Comparison of ENCODE assay signal across 12 cellular contexts in genomic region chr12:89073027-89073398, GRCh38.
DNase-seq lines count a peak whose midpoint lies in the region; ATAC-seq and TF ChIP-seq lines count a peak whose summit lies in the region.
"Had no signal": no experiment of that assay in that cellular context is flagged by ENCODE, and none has a peak within 500 bp of the region (broad histone marks: within the 10 kb centered on the region; RNA-seq: fewer than 3 reads in every experiment).

No MANE protein-coding gene starts in this region.

- no peaks in the 10 kb centered on the region for H3K36me3 ChIP-seq in iPS-20b (ENCODE audit: insufficient read depth, low read depth, low read length)
- no peaks in the 10 kb centered on the region for H3K36me3 ChIP-seq in testis (ENCODE audit: low read depth, missing control alignments)

- TF ChIP-seq POLR2A in testis (IDR thresholded peaks at IDR 0.05): no peak

- no peak for TF ChIP-seq CTCF in testis (IDR thresholded peaks at IDR 0.05)

- H3K27me3 ChIP-seq in iPS-20b (ENCODE audit: insufficient read depth, low read length): no peaks in the 10 kb centered on the region
- no peaks in the 10 kb centered on the region for H3K27me3 ChIP-seq in testis

- ATAC-seq in SK-N-SH treated with all-trans-retinoic acid at 6 μM for 48 hours (peak; percentile 69), HG03460 (IDR thresholded peaks at IDR 0.05; ENCODE audit: unreplicated experiment) (no peak)

- H3K4me3 ChIP-seq in iPS-20b (ENCODE audit: low read length): no peak overlapping the region; the same call in 1 of the 2 replicates
- no peak overlapping the region for H3K4me3 ChIP-seq in testis

- H3K27ac ChIP-seq in iPS-20b (ENCODE audit: low read length): peak overlapping the region; percentile 28
- H3K27ac ChIP-seq in testis: no peak overlapping the region

- intact Hi-C loops in testis (cut with DNase I; ENCODE audit: low total_unique reads): no loop called here

- no peaks in the 10 kb centered on the region for H3K9me3 ChIP-seq in iPS-20b (ENCODE audit: insufficient read depth, low read depth, low read length)
- H3K9me3 ChIP-seq in testis: no peaks in the 10 kb centered on the region

- peak; percentile 43 for DNase-seq in AG08396 (ENCODE audit: low spot score)
- peak; percentile 28 for DNase-seq in H4 (ENCODE audit: low spot score)
- no peak for DNase-seq in testis
- no peak for DNase-seq in stimulated activated CD4-positive, alpha-beta T cell treated with anti-CD3 and anti-CD28 coated beads, Interleukin-4, amount 100 ng/mL, for 1 hour
- DNase-seq in NCI-H2227 treated with DMSO at 0.1 percent for 48 hours (lab: John Stamatoyannopoulos, UW): no peak
- DNase-seq: activated T-cell treated with anti-CD3 and anti-CD28 coated beads, Interleukin-2, amount 50 U/mL, for 1 hour; effector memory CD4-positive, alpha-beta T cell; NCI-H1105 treated with DMSO at 0.1 percent for 48 hours; SW 1271 had no signal

- H3K4me1 ChIP-seq in iPS-20b (ENCODE audit: insufficient read depth, low read length) (peaks cover 13% of the 10 kb centered on the region; the same call in 1 of the 2 replicates), testis (no peaks in the 10 kb centered on the region)

- WGBS in testis, 2 donors: 73 to 77% methylated on average over 1 of the region's 1 CpG

- 0 out of 2 replicates have a peak overlapping the region, but pooled peaks have one; percentile 41 for H3K9ac ChIP-seq in iPS-20b (ENCODE audit: low read depth, low read length)

TF ChIP-seq in SK-N-SH treated with all-trans-retinoic acid at 6 μM for 48 hours, 23 proteins besides CTCF, POLR2A, EP300 and RAD21:
- TF ChIP-seq BACH2 (CRISPR knock-in tag; IDR thresholded peaks at IDR 0.05; ENCODE audit: borderline replicate concordance) (no peak), TOX (CRISPR knock-in tag; IDR thresholded peaks at IDR 0.05; ENCODE audit: borderline replicate concordance) (no peak; the same call in 1 of the 2 replicates), CREB5 (CRISPR knock-in tag; IDR thresholded peaks at IDR 0.05; ENCODE audit: low read depth) (no peak), TSHZ2 (CRISPR knock-in tag; IDR thresholded peaks at IDR 0.05) (no peak), ZNF8 (CRISPR knock-in tag; IDR thresholded peaks at IDR 0.05) (no peak), OSR1 (CRISPR knock-in tag; IDR thresholded peaks at IDR 0.05) (no peak), RARB (CRISPR knock-in tag; IDR thresholded peaks at IDR 0.05) (no peak), ESRRG (CRISPR knock-in tag; IDR thresholded peaks at IDR 0.05) (no peak)
TF ChIP-seq in SK-N-SH treated with all-trans-retinoic acid at 6 μM for 48 hours: peak in this region for 0.

Comparison
In these comparisons a context has a peak if more than half of its experiments do, and no peak if none do; other contexts are left out.
1. DNase-seq: peak in AG08396 (single experiment) and H4 (single experiment); none in testis (single experiment), stimulated activated CD4-positive, alpha-beta T cell treated with anti-CD3 and anti-CD28 coated beads, Interleukin-4, amount 100 ng/mL, for 1 hour (single experiment) and NCI-H2227 treated with DMSO at 0.1 percent for 48 hours (single experiment).